ENCODE assay signal across 8 cellular contexts in the genomic region with DNA sequence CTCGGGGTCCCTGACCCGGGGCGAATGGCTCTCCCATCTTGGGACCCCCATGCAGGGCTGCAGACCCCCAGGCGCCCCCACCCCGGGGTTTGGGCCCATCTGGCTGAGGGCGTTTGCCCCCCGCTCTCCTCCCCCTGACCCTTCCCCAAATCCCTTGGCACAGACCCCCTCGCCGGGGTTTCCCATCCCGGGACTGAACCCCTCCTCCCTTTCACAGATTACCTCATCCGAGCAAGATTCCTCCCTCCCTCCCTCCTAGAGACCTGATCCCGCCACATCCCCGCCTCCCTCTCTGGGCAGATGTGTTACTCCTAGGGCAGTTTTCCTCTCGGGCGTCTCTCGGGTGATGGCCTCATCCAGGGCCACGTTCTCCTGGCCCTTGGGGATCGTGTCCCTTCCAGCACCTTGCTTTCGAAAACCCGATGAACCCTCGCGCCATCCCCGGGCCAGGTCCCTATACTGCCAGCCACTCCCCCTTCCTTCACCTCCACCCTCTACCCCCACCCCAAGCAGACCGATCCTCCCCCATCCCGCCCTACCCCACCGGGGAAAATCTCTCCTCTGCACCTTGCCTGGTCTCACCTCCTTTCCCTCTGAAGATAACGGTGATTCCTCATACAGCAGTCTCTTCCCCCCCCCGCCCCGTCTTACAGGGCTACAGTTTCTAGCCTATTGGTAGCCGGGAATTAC. TPM values are rescaled to one million over a fixed set of nuclear protein-coding genes. Genes with fewer than 3 reads are reported as not detected.
DNase-seq lines count a peak whose midpoint lies in the region; ATAC-seq and TF ChIP-seq lines count a peak whose summit lies in the region.

No MANE protein-coding gene starts in this region.

- H3K27ac ChIP-seq in SU-DHL-6 (ENCODE audit: low read depth, low read length) (peak overlapping the region; percentile 40), iPS DF 6.9 (ENCODE audit: low read length) (no peak overlapping the region)

- H3K27me3 ChIP-seq in BE2C (no peaks in the 10 kb centered on the region), SU-DHL-6 (ENCODE audit: low read length) (no peaks in the 10 kb centered on the region), iPS DF 6.9 (ENCODE audit: control insufficient read depth, insufficient read depth, low read length) (no peaks in the 10 kb centered on the region)

- peaks cover 3% of the 10 kb centered on the region for H3K4me1 ChIP-seq in BE2C
- no peaks in the 10 kb centered on the region for H3K4me1 ChIP-seq in iPS DF 6.9 (ENCODE audit: control insufficient read depth, insufficient read depth, low read length)

- H2AFZ ChIP-seq in SU-DHL-6 (ENCODE audit: low read depth, low read length, severe bottlenecking) = no peak overlapping the region

- in situ Hi-C loops in astrocyte of the cerebellum (cut with HindIII; ENCODE audit: low sequenced_read_pairs) = no loop called here

- H3K4me2 ChIP-seq in SU-DHL-6 (ENCODE audit: low read depth, low read length, poor library complexity, severe bottlenecking) = peak overlapping the region; percentile 79

- peak overlapping the region; percentile 92 for H3K9ac ChIP-seq in SU-DHL-6 (ENCODE audit: low read length)

- DNase-seq in BE2C (peak; percentile 58), HFF-Myc (ENCODE audit: extremely low read depth, low read depth) (no peak), astrocyte of the cerebellum (ENCODE audit: low read depth) (no peak), iPS DF 6.9 (ENCODE audit: low read depth, low spot score) (no peak), sciatic nerve (ENCODE audit: low spot score) (peak; percentile 80)

- H3K79me2 ChIP-seq in SU-DHL-6 (ENCODE audit: insufficient read depth, low read length) = peaks cover 56% of the 10 kb centered on the region

- H3K36me3 ChIP-seq in BE2C = peaks cover 3% of the 10 kb centered on the region
- H3K36me3 ChIP-seq in SU-DHL-6 (ENCODE audit: low read length) = peaks cover 19% of the 10 kb centered on the region
- H3K36me3 ChIP-seq in iPS DF 6.9 (ENCODE audit: control insufficient read depth, insufficient read depth, low read length) = no peaks in the 10 kb centered on the region

- peak; percentile 32 for ATAC-seq in sciatic nerve
- ATAC-seq in GM21825 (IDR thresholded peaks at IDR 0.05; ENCODE audit: unreplicated experiment) = no peak
- no peak for ATAC-seq in GM21576 (IDR thresholded peaks at IDR 0.05; ENCODE audit: unreplicated experiment)

- peaks cover 15% of the 10 kb centered on the region; the same call in 1 of the 2 replicates for H3F3A ChIP-seq in SU-DHL-6 (ENCODE audit: insufficient read depth)

- intact Hi-C loops in sciatic nerve (cut with DNase I) = no loop called here

- H3K4me3 ChIP-seq in BE2C (ENCODE audit: low read depth, low read length) (peak overlapping the region; percentile 86), HFF-Myc (replicated peaks; ENCODE audit: low read depth, low read length) (peak overlapping the region; percentile 92), SU-DHL-6 (ENCODE audit: insufficient read depth, low read length, poor library complexity, severe bottlenecking) (peak overlapping the region; percentile 85), astrocyte of the cerebellum (ENCODE audit: low read depth, low read length) (peak overlapping the region; percentile 93), iPS DF 6.9 (ENCODE audit: low read length) (peak overlapping the region; percentile 99)

- peaks cover 20% of the 10 kb centered on the region for H4K20me1 ChIP-seq in SU-DHL-6 (ENCODE audit: low read depth, low read length)

- TF ChIP-seq CTCF in BE2C (IDR thresholded peaks at IDR 0.05; ENCODE audit: low read depth, low read length) (no peak), HFF-Myc (IDR thresholded peaks at IDR 0.05; ENCODE audit: low read depth, low read length, missing control alignments) (no peak), SU-DHL-6 (IDR thresholded peaks at IDR 0.05; ENCODE audit: insufficient read depth, low read length, poor library complexity, severe bottlenecking) (no peak), astrocyte of the cerebellum (IDR thresholded peaks at IDR 0.05; ENCODE audit: low read depth, low read length, missing control alignments) (no peak)

- H3K9me3 ChIP-seq in BE2C = no peaks in the 10 kb centered on the region
- no peaks in the 10 kb centered on the region for H3K9me3 ChIP-seq in SU-DHL-6 (ENCODE audit: insufficient read depth, low read length)
- no peaks in the 10 kb centered on the region for H3K9me3 ChIP-seq in iPS DF 6.9 (ENCODE audit: control insufficient read depth, insufficient read depth, low read length)

- H3K9me2 ChIP-seq in SU-DHL-6 (replicated peaks; ENCODE audit: insufficient read depth, low read length) = no peaks in the 10 kb centered on the region

- no CpG with 5 or more reads among the region's 30 CpGs for WGBS in iPS DF 6.9 (ENCODE audit: insufficient coverage, insufficient read length)

RNA-seq across cellular contexts. Expression of a gene that starts 0.9 kb away (rescaled TPM):
- polyA plus RNA-seq in BE2C (2012; ENCODE audit: insufficient read depth, insufficient read length, low read depth) = 98.7 TPM
- total RNA-seq in sciatic nerve = 132 TPM

RNA-seq across cellular contexts. Expression of a gene that starts 35.8 kb away (rescaled TPM):
- polyA plus RNA-seq in BE2C (2012; ENCODE audit: insufficient read depth, insufficient read length, low read depth) = 599 TPM
- 117 TPM for total RNA-seq in sciatic nerve

Comparison
In these comparisons a context has a peak if more than half of its experiments do, and no peak if none do; other contexts are left out.
1. DNase-seq: peak in BE2C (single experiment) and sciatic nerve (single experiment); none in HFF-Myc (single experiment), astrocyte of the cerebellum (single experiment) and iPS DF 6.9 (single experiment).
2. Peak in every context shown above with its lines, with median percentiles within 50 percentile points of each other: H3K4me3 ChIP-seq.